ENCODE assay signal across 8 cellular contexts in genomic region chr12:57941165-57941894, GRCh38.
DNase-seq lines count a peak whose midpoint lies in the region; TF ChIP-seq lines count a peak whose summit lies in the region.

TSS of gene ATP23 (plus strand) at chr12:57941567. CDS start at chr12:57941702, 135 bp downstream.

- DNase-seq in CMK (ENCODE audit: low read depth) (peak; percentile 90), GM20000 (ENCODE audit: low spot score) (peak; percentile 93), HS-5 (ENCODE audit: low read depth) (peak; percentile 49), NK-92 (lab: John Stamatoyannopoulos, UW; ENCODE audit: unreplicated experiment) (peak; percentile 56), medulla oblongata (ENCODE audit: extremely low spot score) (peak; percentile 87)
- peak; percentile 78 to 83 for DNase-seq in activated CD8-positive, alpha-beta memory T cell treated with anti-CD3 and anti-CD28 coated beads for 1 hour (ENCODE audit: extremely low read depth in 1 of 2, low read depth in 1 of 2)
- DNase-seq in effector CD4-positive, alpha-beta T cell, result peak; percentile 89
- peak; percentile 70 to 81 (median 76) for DNase-seq in stimulated activated CD4-positive, alpha-beta T cell treated with anti-CD3 and anti-CD28 coated beads, TNF-alpha, amount 100 ng/mL, for 48 hours (ENCODE audit: low read depth in 3 of 3)

- TF ChIP-seq CTCF in GM20000 (IDR thresholded peaks at IDR 0.05; ENCODE audit: extremely low read depth, missing control alignments), result no peak

Comparison
In these comparisons a context has a peak if more than half of its experiments do, and no peak if none do; other contexts are left out.
1. Peak in every context shown above with its lines: DNase-seq.